27 cellular contexts compared by ENCODE assay signal in genomic region chr9:108377382-108377781, GRCh38.
"Had no signal": no experiment of that assay in that cellular context is flagged by ENCODE, and none has a peak within 500 bp of the region (broad histone marks: within the 10 kb centered on the region; RNA-seq: fewer than 3 reads in every experiment).

No MANE protein-coding gene starts in this region.

- H3K27me3 ChIP-seq: Peyer's patch had no signal

- H3K4me1 Mint-ChIP-seq: activated CD4-positive, alpha-beta memory T cell treated with anti-CD3 and anti-CD28 coated beads, Interleukin-2, amount 10 ng/mL, durations not matched to agents 7 days and 5 days; activated CD4-positive, alpha-beta T cell treated with anti-CD3 and anti-CD28 coated beads, Interleukin-2, amount 10 ng/mL, durations not matched to agents 7 days and 5 days; activated T-helper 17 cell treated with anti-CD3 and anti-CD28 coated beads, Interleukin-2, amount 50 U/mL, for 72 hours had no signal

- H3K4me3 ChIP-seq: Peyer's patch, SJCRH30 had no signal

- H3K36me3 ChIP-seq: Peyer's patch, SJCRH30 had no signal

- H3K27ac ChIP-seq: Peyer's patch, RWPE1, SJCRH30, VCaP had no signal

- H3K36me3 Mint-ChIP-seq: activated naive CD8-positive, alpha-beta T cell had no signal

- H3K27ac Mint-ChIP-seq: activated CD4-positive, alpha-beta memory T cell treated with anti-CD3 and anti-CD28 coated beads, Interleukin-2, amount 10 ng/mL, durations not matched to agents 7 days and 5 days; activated CD4-positive, alpha-beta T cell treated with anti-CD3 and anti-CD28 coated beads, Interleukin-2, amount 10 ng/mL, durations not matched to agents 7 days and 5 days; activated naive CD4-positive, alpha-beta T cell treated with anti-CD3 and anti-CD28 coated beads for 36 hours; activated naive CD8-positive, alpha-beta T cell; activated T-helper 17 cell treated with anti-CD3 and anti-CD28 coated beads, Interleukin-2, amount 50 U/mL, for 72 hours had no signal

- DNase-seq: activated CD4-positive, alpha-beta memory T cell treated with anti-CD3 and anti-CD28 coated beads, Interleukin-2, amount 10 ng/mL, durations not matched to agents 7 days and 5 days; activated CD4-positive, alpha-beta T cell treated with anti-CD3 and anti-CD28 coated beads, Interleukin-2, amount 10 ng/mL, durations not matched to agents 7 days and 5 days; activated CD4-positive, CD25-positive, alpha-beta regulatory T cell; activated gamma-delta T cell; activated naive CD4-positive, alpha-beta T cell treated with anti-CD3 and anti-CD28 coated beads for 36 hours; activated T-cell treated with anti-CD3 and anti-CD28 coated beads for 4 hours; activated T-cell treated with anti-CD3 and anti-CD28 coated beads, Interleukin-2, amount 50 U/mL, for 48 hours; amygdala; cerebellar nuclear complex; KG1; NCI-H1092; NCI-H1417; NCI-H1694; NCI-H2029; NCI-H446 treated with DMSO at 0.1 percent for 48 hours; NCI-H526 treated with DMSO at 0.1 percent for 48 hours; NK-92 treated with Interleukin-12 subunit alpha and Interleukin-12 subunit beta, amount 100 ng/mL, for 24 hours; OCI-M1; Peyer's patch; Right ventricle myocardium superior; SJCRH30; SK-N-SH; T-helper 1 cell had no signal

- H3K4me3 Mint-ChIP-seq: activated CD4-positive, alpha-beta memory T cell treated with anti-CD3 and anti-CD28 coated beads, Interleukin-2, amount 10 ng/mL, durations not matched to agents 7 days and 5 days; activated CD4-positive, alpha-beta T cell treated with anti-CD3 and anti-CD28 coated beads, Interleukin-2, amount 10 ng/mL, durations not matched to agents 7 days and 5 days; activated naive CD4-positive, alpha-beta T cell treated with anti-CD3 and anti-CD28 coated beads for 36 hours; activated naive CD8-positive, alpha-beta T cell; activated T-helper 17 cell treated with anti-CD3 and anti-CD28 coated beads, Interleukin-2, amount 50 U/mL, for 72 hours had no signal

- H3K27me3 Mint-ChIP-seq: activated CD4-positive, alpha-beta memory T cell treated with anti-CD3 and anti-CD28 coated beads, Interleukin-2, amount 10 ng/mL, durations not matched to agents 7 days and 5 days; activated CD4-positive, alpha-beta T cell treated with anti-CD3 and anti-CD28 coated beads, Interleukin-2, amount 10 ng/mL, durations not matched to agents 7 days and 5 days; activated naive CD8-positive, alpha-beta T cell had no signal

- H3K9me3 Mint-ChIP-seq: activated CD4-positive, alpha-beta T cell treated with anti-CD3 and anti-CD28 coated beads, Interleukin-2, amount 10 ng/mL, durations not matched to agents 7 days and 5 days had no signal
